6 cellular contexts compared by ENCODE assay signal in the genomic region with DNA sequence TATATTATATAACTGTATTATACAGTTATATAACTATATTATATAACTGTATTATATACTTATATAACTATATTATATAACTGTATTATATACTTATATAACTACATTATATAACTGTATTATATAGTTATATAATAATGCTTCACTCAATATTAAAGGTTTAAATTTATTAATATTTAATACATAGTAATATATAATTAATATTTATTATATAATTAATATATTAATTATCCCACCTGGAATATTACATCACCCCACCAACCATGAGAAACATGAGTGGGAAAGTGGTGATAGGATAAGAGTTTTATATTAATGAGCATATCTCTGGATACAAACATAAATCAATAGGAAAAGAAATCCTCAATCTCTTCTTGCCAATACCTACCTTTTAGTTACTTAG.
"Had no signal": no experiment of that assay in that cellular context is flagged by ENCODE, and none has a peak within 500 bp of the region (broad histone marks: within the 10 kb centered on the region; RNA-seq: fewer than 3 reads in every experiment).

No MANE protein-coding gene starts in this region.

- ATAC-seq: HepG2, K562 had no signal

- H3K4me3 Mint-ChIP-seq: IgD-negative memory B cell had no signal

- H3K27me3 Mint-ChIP-seq: IgD-negative memory B cell had no signal

- H3K27ac Mint-ChIP-seq: IgD-negative memory B cell had no signal

- H3K36me3 Mint-ChIP-seq: IgD-negative memory B cell had no signal

- H3K4me1 Mint-ChIP-seq: IgD-negative memory B cell had no signal

- DNase-seq: IMR-90, KBM-7, KG1 had no signal
